ENCODE assay signal across 12 cellular contexts in the genomic region with DNA sequence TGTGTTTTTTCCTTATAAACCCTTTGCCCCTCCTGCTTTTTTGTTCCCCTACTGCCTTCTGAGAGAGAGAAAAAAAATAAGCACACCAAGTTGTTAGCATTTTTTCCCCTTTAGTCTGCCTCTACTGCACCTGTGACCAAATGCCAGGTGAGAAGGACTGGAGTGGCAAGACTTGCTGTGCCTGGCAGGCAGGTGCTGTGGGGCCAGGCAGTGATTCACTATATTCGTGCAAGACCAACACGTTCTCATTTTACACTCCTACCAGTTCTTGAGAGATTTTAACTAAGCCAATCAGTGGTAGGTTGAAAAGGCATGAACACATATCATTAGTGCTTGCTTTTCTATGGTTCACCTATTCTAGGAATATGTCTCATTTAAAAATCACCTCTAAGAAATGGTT.
DNase-seq lines count a peak whose midpoint lies in the region; ATAC-seq and TF ChIP-seq lines count a peak whose summit lies in the region.
"Had no signal": no experiment of that assay in that cellular context is flagged by ENCODE, and none has a peak within 500 bp of the region (broad histone marks: within the 10 kb centered on the region; RNA-seq: fewer than 3 reads in every experiment).

No MANE protein-coding gene starts in this region.

- no peak overlapping the region for H3K4me3 Mint-ChIP-seq in activated CD4-positive, alpha-beta memory T cell treated with anti-CD3 and anti-CD28 coated beads, Interleukin-2, amount 10 ng/mL, durations not matched to agents 7 days and 5 days

- ATAC-seq in GM19467 (IDR thresholded peaks at IDR 0.05; ENCODE audit: unreplicated experiment) (no peak), GM21515 (IDR thresholded peaks at IDR 0.05; ENCODE audit: unreplicated experiment) (no peak)

- CTCF ChIA-PET in activated CD4-positive, alpha-beta memory T cell treated with anti-CD3 and anti-CD28 coated beads, Interleukin-2, amount 10 ng/mL, durations not matched to agents 7 days and 5 days (lab: Charles Lee): no interaction called here

- no peaks in the 10 kb centered on the region for H3K36me3 Mint-ChIP-seq in activated CD4-positive, alpha-beta memory T cell treated with anti-CD3 and anti-CD28 coated beads, Interleukin-2, amount 10 ng/mL, durations not matched to agents 7 days and 5 days (ENCODE audit: low read depth)

- no peaks in the 10 kb centered on the region for H3K27me3 Mint-ChIP-seq in activated CD4-positive, alpha-beta memory T cell treated with anti-CD3 and anti-CD28 coated beads, Interleukin-2, amount 10 ng/mL, durations not matched to agents 7 days and 5 days

- POLR2A ChIA-PET in activated CD4-positive, alpha-beta memory T cell treated with anti-CD3 and anti-CD28 coated beads, Interleukin-2, amount 10 ng/mL, durations not matched to agents 7 days and 5 days (lab: Charles Lee): no interaction called here

- no peak overlapping the region for H3K4me3 ChIP-seq in epithelial cell of esophagus (ENCODE audit: low read length)
- H3K4me3 ChIP-seq: SK-N-MC had no signal

- no peaks in the 10 kb centered on the region for H3K4me1 Mint-ChIP-seq in activated CD4-positive, alpha-beta memory T cell treated with anti-CD3 and anti-CD28 coated beads, Interleukin-2, amount 10 ng/mL, durations not matched to agents 7 days and 5 days

- TF ChIP-seq CTCF in epithelial cell of esophagus (IDR thresholded peaks at IDR 0.05; ENCODE audit: insufficient read depth, low read depth, low read length, missing control alignments): no peak

- H3K27ac Mint-ChIP-seq in activated CD4-positive, alpha-beta memory T cell treated with anti-CD3 and anti-CD28 coated beads, Interleukin-2, amount 10 ng/mL, durations not matched to agents 7 days and 5 days: no peak overlapping the region

- peak; percentile 78 for DNase-seq in DMS53 (lab: John Stamatoyannopoulos, UW)
- DNase-seq in NCI-H128 (lab: John Stamatoyannopoulos, UW; ENCODE audit: unreplicated experiment): peak; percentile 41
- peak; percentile 85 for DNase-seq in NCI-H345 treated with DMSO at 0.1 percent for 48 hours (lab: John Stamatoyannopoulos, UW; ENCODE audit: unreplicated experiment)
- DNase-seq in epithelial cell of esophagus (ENCODE audit: low read depth): peak; percentile 67
- DNase-seq in activated CD4-positive, alpha-beta memory T cell treated with anti-CD3 and anti-CD28 coated beads, Interleukin-2, amount 10 ng/mL, durations not matched to agents 7 days and 5 days: no peak
- DNase-seq: DMS 273 treated with DMSO at 0.1 percent for 48 hours, NCI-H187, NCI-H226, Right ventricle myocardium superior had no signal

- H3K9me3 Mint-ChIP-seq in activated CD4-positive, alpha-beta memory T cell treated with anti-CD3 and anti-CD28 coated beads, Interleukin-2, amount 10 ng/mL, durations not matched to agents 7 days and 5 days: no peaks in the 10 kb centered on the region
